Comparison of ENCODE assay signal across 1 cellular context in genomic region chr9:130537346-130538050, GRCh38.
A peak's percentile ranks its signal among the peaks of the same experiment; 100 is the strongest.
TF ChIP-seq lines count a peak whose summit lies in the region.

No MANE protein-coding gene starts in this region.

TF ChIP-seq in H1, 55 proteins besides CTCF, POLR2A, EP300 and RAD21 (continued from another document):
- TF ChIP-seq JUND (IDR thresholded peaks at IDR 0.05; ENCODE audit: low read length) = no peak
- TF ChIP-seq MAX (IDR thresholded peaks at IDR 0.05) = peak; percentile 44; the same call in 1 of the 2 replicates
- TF ChIP-seq GTF2F1 (IDR thresholded peaks at IDR 0.05; ENCODE audit: borderline replicate concordance, low read depth, low read length) = no peak
- no peak for TF ChIP-seq HDAC6 (IDR thresholded peaks at IDR 0.05; ENCODE audit: low read depth, low read length)
- TF ChIP-seq E2F6 (IDR thresholded peaks at IDR 0.05) = peak; percentile 86
